Comparison of ENCODE assay signal across 2 cellular contexts in genomic region chr12:45214071-45214470, GRCh38.
TF ChIP-seq lines count a peak whose summit lies in the region.

No MANE protein-coding gene starts in this region.

TF ChIP-seq in SK-N-SH, 30 proteins besides CTCF, POLR2A, EP300 and RAD21 (continued from another document):
- TF ChIP-seq, protein P1, sequence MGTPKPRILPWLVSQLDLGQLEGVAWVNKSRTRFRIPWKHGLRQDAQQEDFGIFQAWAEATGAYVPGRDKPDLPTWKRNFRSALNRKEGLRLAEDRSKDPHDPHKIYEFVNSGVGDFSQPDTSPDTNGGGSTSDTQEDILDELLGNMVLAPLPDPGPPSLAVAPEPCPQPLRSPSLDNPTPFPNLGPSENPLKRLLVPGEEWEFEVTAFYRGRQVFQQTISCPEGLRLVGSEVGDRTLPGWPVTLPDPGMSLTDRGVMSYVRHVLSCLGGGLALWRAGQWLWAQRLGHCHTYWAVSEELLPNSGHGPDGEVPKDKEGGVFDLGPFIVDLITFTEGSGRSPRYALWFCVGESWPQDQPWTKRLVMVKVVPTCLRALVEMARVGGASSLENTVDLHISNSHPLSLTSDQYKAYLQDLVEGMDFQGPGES (IDR thresholded peaks at IDR 0.05; ENCODE audit: low read depth, low read length) = no peak
- TF ChIP-seq TCF12 (IDR thresholded peaks at IDR 0.05) (no peak), RXRA (IDR thresholded peaks at IDR 0.05; ENCODE audit: borderline replicate concordance, low read depth) (no peak), POLR2AphosphoS5 (IDR thresholded peaks at IDR 0.05; ENCODE audit: low read depth, low read length) (no peak), GABPA (IDR thresholded peaks at IDR 0.05; ENCODE audit: low read depth) (no peak), RFX5 (IDR thresholded peaks at IDR 0.05; ENCODE audit: low read length) (no peak), EZH2phosphoT487 (IDR thresholded peaks at IDR 0.05; ENCODE audit: borderline replicate concordance, low read depth) (no peak), TEAD4 (IDR thresholded peaks at IDR 0.05; ENCODE audit: borderline replicate concordance, insufficient read depth) (no peak), TAF1 (IDR thresholded peaks at IDR 0.05; ENCODE audit: borderline replicate concordance, low read depth, low read length) (no peak), MEF2A (IDR thresholded peaks at IDR 0.05; ENCODE audit: borderline replicate concordance, low read depth) (no peak), NFIC (IDR thresholded peaks at IDR 0.05; ENCODE audit: borderline replicate concordance) (no peak), MAX (IDR thresholded peaks at IDR 0.05; ENCODE audit: low read depth) (no peak)

TF ChIP-seq in SK-N-SH treated with all-trans-retinoic acid at 6 μM for 48 hours, 23 proteins besides CTCF, POLR2A, EP300 and RAD21 (continued from another document):
- TF ChIP-seq, protein P2, sequence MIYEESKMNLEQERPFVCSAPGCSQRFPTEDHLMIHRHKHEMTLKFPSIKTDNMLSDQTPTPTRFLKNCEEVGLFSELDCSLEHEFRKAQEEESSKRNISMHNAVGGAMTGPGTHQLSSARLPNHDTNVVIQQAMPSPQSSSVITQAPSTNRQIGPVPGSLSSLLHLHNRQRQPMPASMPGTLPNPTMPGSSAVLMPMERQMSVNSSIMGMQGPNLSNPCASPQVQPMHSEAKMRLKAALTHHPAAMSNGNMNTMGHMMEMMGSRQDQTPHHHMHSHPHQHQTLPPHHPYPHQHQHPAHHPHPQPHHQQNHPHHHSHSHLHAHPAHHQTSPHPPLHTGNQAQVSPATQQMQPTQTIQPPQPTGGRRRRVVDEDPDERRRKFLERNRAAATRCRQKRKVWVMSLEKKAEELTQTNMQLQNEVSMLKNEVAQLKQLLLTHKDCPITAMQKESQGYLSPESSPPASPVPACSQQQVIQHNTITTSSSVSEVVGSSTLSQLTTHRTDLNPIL (CRISPR knock-in tag; IDR thresholded peaks at IDR 0.05; ENCODE audit: low read depth) = no peak
- no peak for TF ChIP-seq ZC3H10 (CRISPR knock-in tag; IDR thresholded peaks at IDR 0.05)
- no peak for TF ChIP-seq CSDC2 (CRISPR knock-in tag; IDR thresholded peaks at IDR 0.05)
- no peak for TF ChIP-seq ZNF70 (CRISPR knock-in tag; IDR thresholded peaks at IDR 0.05)
- TF ChIP-seq SNAI2 (CRISPR knock-in tag; IDR thresholded peaks at IDR 0.05) = no peak
- TF ChIP-seq RARB (CRISPR knock-in tag; IDR thresholded peaks at IDR 0.05) = no peak
- TF ChIP-seq TCF4 (CRISPR knock-in tag; IDR thresholded peaks at IDR 0.05; ENCODE audit: borderline replicate concordance) = no peak
- no peak for TF ChIP-seq TOX (CRISPR knock-in tag; IDR thresholded peaks at IDR 0.05; ENCODE audit: borderline replicate concordance)
- TF ChIP-seq ZFP3 (CRISPR knock-in tag; IDR thresholded peaks at IDR 0.05) = no peak
- TF ChIP-seq POU6F1 (CRISPR knock-in tag; IDR thresholded peaks at IDR 0.05; ENCODE audit: borderline replicate concordance, low read depth) = no peak
- no peak for TF ChIP-seq TSHZ2 (CRISPR knock-in tag; IDR thresholded peaks at IDR 0.05)
